ENCODE assay signal across 1 cellular context in the genomic region with DNA sequence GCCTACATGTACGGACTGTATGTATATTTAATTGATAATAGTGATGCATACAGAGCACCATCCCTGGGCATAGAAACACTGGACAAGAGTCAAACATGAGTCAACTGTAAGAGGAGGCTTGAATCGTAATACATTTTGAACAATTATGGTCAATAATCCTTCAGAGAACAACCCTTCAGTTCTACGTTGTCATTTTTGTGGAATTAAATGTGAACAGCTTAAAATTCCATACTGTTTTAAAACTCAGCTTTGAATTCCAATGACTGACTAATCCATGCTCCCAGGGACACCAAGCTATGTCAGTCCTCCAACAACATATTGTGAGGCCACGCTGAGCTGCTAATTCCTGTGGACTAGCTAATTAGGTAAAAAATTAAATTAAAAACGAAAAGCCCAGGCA.
TF ChIP-seq lines count a peak whose summit lies in the region.

No MANE protein-coding gene starts in this region.

TF ChIP-seq in IMR-90, 13 proteins besides CTCF, POLR2A, EP300 and RAD21:
- 0 out of 2 replicates have a peak, but pooled peaks have one; percentile 11 for TF ChIP-seq BHLHE40 (IDR thresholded peaks at IDR 0.05; ENCODE audit: low read depth, low read length)
- no peak for TF ChIP-seq MAFK (IDR thresholded peaks at IDR 0.05; ENCODE audit: low read depth, low read length)
